Comparison of ENCODE assay signal across 8 cellular contexts in the genomic region with DNA sequence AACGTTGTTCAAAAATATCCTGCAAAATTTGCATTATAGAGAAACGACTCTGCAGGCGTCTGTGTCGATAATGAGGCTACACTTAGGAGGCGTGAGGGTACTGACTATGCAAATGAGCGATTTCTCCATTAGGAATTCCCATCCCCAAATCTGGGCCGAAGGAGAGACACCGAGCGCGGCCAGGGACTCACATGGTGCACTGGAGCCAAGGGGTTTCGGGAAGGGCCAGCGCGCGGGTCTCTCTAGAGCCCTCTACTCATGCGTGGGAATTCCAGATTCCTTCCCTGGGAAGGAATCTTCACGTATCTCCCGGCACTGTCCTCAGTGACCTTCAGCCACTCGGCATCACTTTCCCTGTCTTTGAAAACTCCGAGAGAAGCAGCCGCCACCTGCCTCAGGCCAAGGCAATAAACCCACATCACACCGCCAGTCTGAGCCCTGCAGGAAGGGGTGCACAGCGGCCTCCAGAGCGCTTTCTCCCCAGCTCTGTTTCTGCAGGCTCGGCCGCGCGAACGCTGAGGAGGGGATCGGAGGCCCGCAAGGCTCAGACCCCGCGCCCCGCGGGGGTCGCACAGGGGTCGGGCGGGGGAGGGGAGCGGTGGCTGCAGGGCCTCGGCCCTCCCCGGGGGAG. TPM values are rescaled to one million over a fixed set of nuclear protein-coding genes. Genes with fewer than 3 reads are reported as not detected.
DNase-seq lines count a peak whose midpoint lies in the region; ATAC-seq and TF ChIP-seq lines count a peak whose summit lies in the region.

No MANE protein-coding gene starts in this region.

- POLR2A ChIA-PET in activated naive CD8-positive, alpha-beta T cell treated with anti-CD3 and anti-CD28 coated beads, Interleukin-2, amount 10 ng/mL, durations not matched to agents 7 days and 5 days (lab: Charles Lee): interaction anchor here (1.0 to 2.5 kb wide), 11 partner anchors 12 to 181 kb away, joined by 3 to 19 read pairs (median 5); partner anchors contain the start of genes RPS6 and RRAGA

- peaks cover 4% of the 10 kb centered on the region for H3K4me1 Mint-ChIP-seq in activated naive CD8-positive, alpha-beta T cell treated with anti-CD3 and anti-CD28 coated beads, Interleukin-2, amount 10 ng/mL, durations not matched to agents 7 days and 5 days

- TF ChIP-seq POLR2A in sigmoid colon (IDR thresholded peaks at IDR 0.05): no peak

- DNase-seq in DMS79 (lab: John Stamatoyannopoulos, UW) (peak; percentile 64), HPDE6-E6E7 (ENCODE audit: extremely low spot score) (peak; percentile 51), hepatocyte (ENCODE audit: low spot score) (no peak), sigmoid colon (peak; percentile 83), GDM1 (lab: John Stamatoyannopoulos, UW) (no peak)
- peak; percentile 79 for DNase-seq in activated naive CD8-positive, alpha-beta T cell treated with anti-CD3 and anti-CD28 coated beads, Interleukin-2, amount 10 ng/mL, durations not matched to agents 7 days and 5 days

- TF ChIP-seq CTCF in OCI-LY1 (IDR thresholded peaks at IDR 0.05; ENCODE audit: low read length) (no peak), hepatocyte (IDR thresholded peaks at IDR 0.05; ENCODE audit: poor library complexity) (peak; percentile 2), sigmoid colon (IDR thresholded peaks at IDR 0.05) (no peak)

- H3K27ac ChIP-seq in OCI-LY1 (ENCODE audit: low read depth, low read length, poor library complexity, severe bottlenecking) (peak overlapping the region; percentile 57), hepatocyte (peak overlapping the region; percentile 97), sigmoid colon (peak overlapping the region; percentile 93 to 100 (median 98))

- no peaks in the 10 kb centered on the region for H3F3A ChIP-seq in OCI-LY1 (ENCODE audit: insufficient read depth, low read length)

- H3K27me3 ChIP-seq in OCI-LY1 (ENCODE audit: insufficient read depth, low read length): no peaks in the 10 kb centered on the region
- no peaks in the 10 kb centered on the region for H3K27me3 ChIP-seq in hepatocyte
- H3K27me3 ChIP-seq in sigmoid colon: no peaks in the 10 kb centered on the region

- TF ChIP-seq EP300 in sigmoid colon (IDR thresholded peaks at IDR 0.05): no peak

- H3K9ac ChIP-seq in OCI-LY1 (ENCODE audit: low read length): peak overlapping the region; percentile 95

- no peaks in the 10 kb centered on the region for H3K9me3 ChIP-seq in OCI-LY1 (ENCODE audit: low read length)
- no peaks in the 10 kb centered on the region for H3K9me3 ChIP-seq in hepatocyte (ENCODE audit: low read depth)
- no peaks in the 10 kb centered on the region for H3K9me3 ChIP-seq in sigmoid colon

- peaks cover 28% of the 10 kb centered on the region for H3K4me1 ChIP-seq in OCI-LY1 (ENCODE audit: insufficient read depth, low read length, severe bottlenecking)
- peaks cover 11% of the 10 kb centered on the region for H3K4me1 ChIP-seq in hepatocyte (ENCODE audit: insufficient read depth)
- peaks cover 0 to 41% (median 23%) of the 10 kb centered on the region in 4 donors for H3K4me1 ChIP-seq in sigmoid colon

- peak overlapping the region; percentile 97 for H3K4me3 ChIP-seq in OCI-LY1 (ENCODE audit: low read depth, low read length, poor library complexity, severe bottlenecking)
- peak overlapping the region; percentile 94 for H3K4me3 ChIP-seq in hepatocyte
- peak overlapping the region; percentile 67 to 99 (median 98) for H3K4me3 ChIP-seq in sigmoid colon

- H3K79me2 ChIP-seq in OCI-LY1 (ENCODE audit: insufficient read depth, low read length) (peaks cover 39% of the 10 kb centered on the region), hepatocyte (peaks cover 41% of the 10 kb centered on the region)

- peak overlapping the region; percentile 67 for H3K27ac Mint-ChIP-seq in activated naive CD8-positive, alpha-beta T cell treated with anti-CD3 and anti-CD28 coated beads, Interleukin-2, amount 10 ng/mL, durations not matched to agents 7 days and 5 days

- H4K20me1 ChIP-seq in OCI-LY1 (ENCODE audit: insufficient read depth, low read length) (no peaks in the 10 kb centered on the region), hepatocyte (ENCODE audit: insufficient read depth, poor library complexity, severe bottlenecking) (peaks cover 29% of the 10 kb centered on the region)

- no peaks in the 10 kb centered on the region for H3K9me2 ChIP-seq in OCI-LY1 (ENCODE audit: low read depth, low read length)
- H3K9me2 ChIP-seq in hepatocyte (replicated peaks; ENCODE audit: insufficient read depth): no peaks in the 10 kb centered on the region

- H3K9me3 Mint-ChIP-seq in activated naive CD8-positive, alpha-beta T cell treated with anti-CD3 and anti-CD28 coated beads, Interleukin-2, amount 10 ng/mL, durations not matched to agents 7 days and 5 days: no peaks in the 10 kb centered on the region

- intact Hi-C loops in sigmoid colon (cut with DNase I): loop anchor here (1.0 to 5.0 kb wide), 5 partner anchors 46 to 227 kb away; partner anchors contain the start of genes HAUS6, PLIN2 and RPS6

- peak; percentile 54 for ATAC-seq in GM21423 (IDR thresholded peaks at IDR 0.05; ENCODE audit: unreplicated experiment)
- peak; percentile 62 for ATAC-seq in activated naive CD8-positive, alpha-beta T cell treated with anti-CD3 and anti-CD28 coated beads, Interleukin-2, amount 10 ng/mL, durations not matched to agents 7 days and 5 days (ENCODE audit: low read depth)

- WGBS in hepatocyte (ENCODE audit: low lambda C conversion rate, missing lambda C conversion rate): 2% methylated on average over 22 of the region's 40 CpGs
- 3 to 4% methylated on average over 40 of the region's 40 CpGs for WGBS in sigmoid colon, 2 donors

- peak overlapping the region; percentile 72 for H3K4me3 Mint-ChIP-seq in activated naive CD8-positive, alpha-beta T cell treated with anti-CD3 and anti-CD28 coated beads, Interleukin-2, amount 10 ng/mL, durations not matched to agents 7 days and 5 days

- H3K4me2 ChIP-seq in OCI-LY1 (ENCODE audit: low read length) (peak overlapping the region; percentile 85), hepatocyte (peak overlapping the region; percentile 91)

- peak overlapping the region; percentile 22; the same call in 1 of the 2 replicates for H2AFZ ChIP-seq in OCI-LY1 (ENCODE audit: low read length)
- peak overlapping the region; percentile 65 for H2AFZ ChIP-seq in hepatocyte

- peaks cover 2% of the 10 kb centered on the region for H3K36me3 Mint-ChIP-seq in activated naive CD8-positive, alpha-beta T cell treated with anti-CD3 and anti-CD28 coated beads, Interleukin-2, amount 10 ng/mL, durations not matched to agents 7 days and 5 days

- H3K27me3 Mint-ChIP-seq in activated naive CD8-positive, alpha-beta T cell treated with anti-CD3 and anti-CD28 coated beads, Interleukin-2, amount 10 ng/mL, durations not matched to agents 7 days and 5 days: no peaks in the 10 kb centered on the region

- H3K36me3 ChIP-seq in OCI-LY1 (ENCODE audit: insufficient read depth, low read length): no peaks in the 10 kb centered on the region
- no peaks in the 10 kb centered on the region for H3K36me3 ChIP-seq in hepatocyte (replicated peaks; ENCODE audit: insufficient read depth, low read depth)
- no peaks in the 10 kb centered on the region for H3K36me3 ChIP-seq in sigmoid colon

RNA-seq across cellular contexts. Expression of gene DENND4C, which starts 0.7 kb away (rescaled TPM):
- total RNA-seq in activated naive CD8-positive, alpha-beta T cell treated with anti-CD3 and anti-CD28 coated beads, Interleukin-2, amount 10 ng/mL, durations not matched to agents 7 days and 5 days: 10 to 100 TPM; 44.4 to 49.5 TPM
- total RNA-seq in hepatocyte (70.2 and 82.6 TPM in 2 replicates), sigmoid colon (100 to 1,000 TPM in 3 of 4 donors, 10 to 100 TPM in 1; 75.6 to 109 (median 101) TPM)
- polyA plus RNA-seq in hepatocyte (14.9 and 17.1 TPM in 2 replicates), sigmoid colon (10 to 100 TPM; 11.3 to 15.5 (median 14.4) TPM)

Comparison
In these comparisons a context has a peak if more than half of its experiments do, and no peak if none do; other contexts are left out.
1. DNase-seq: peak in DMS79 (single experiment), HPDE6-E6E7 (single experiment), activated naive CD8-positive, alpha-beta T cell treated with anti-CD3 and anti-CD28 coated beads, Interleukin-2, amount 10 ng/mL, durations not matched to agents 7 days and 5 days (single experiment) and sigmoid colon (single experiment); none in hepatocyte (single experiment) and GDM1 (single experiment).
2. Peak in every context shown above with its lines, with median percentiles within 50 percentile points of each other: H3K27ac ChIP-seq and H3K4me3 ChIP-seq.